In the genomic region with DNA sequence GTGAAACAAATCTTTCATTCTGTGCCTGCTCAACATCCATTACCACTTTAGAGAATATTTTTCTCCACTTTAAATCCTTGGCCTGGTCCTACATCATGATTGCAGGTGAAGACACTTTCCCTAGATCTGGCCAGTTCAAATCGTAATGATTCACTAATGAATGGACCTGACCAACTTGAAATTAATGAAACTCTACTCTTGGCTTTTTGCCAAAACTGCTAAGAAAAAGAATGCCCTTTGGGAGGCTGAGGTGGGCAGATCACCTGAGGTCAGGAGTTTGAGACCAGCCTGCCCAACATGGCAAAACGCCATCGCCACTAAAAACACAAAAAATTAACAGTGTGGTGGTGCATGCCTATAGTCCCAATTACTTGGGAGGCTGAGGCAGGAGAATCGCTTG, we compare ENCODE assay signal across 36 cellular contexts.
"Had no signal": no experiment of that assay in that cellular context is flagged by ENCODE, and none has a peak within 500 bp of the region (broad histone marks: within the 10 kb centered on the region; RNA-seq: fewer than 3 reads in every experiment).

No MANE protein-coding gene starts in this region.

- H3K27me3 Mint-ChIP-seq: activated B cell treated with CpG ODN at 0.5 μM for 24 hours; activated CD4-positive, alpha-beta memory T cell treated with anti-CD3 and anti-CD28 coated beads for 36 hours; activated CD4-positive, alpha-beta T cell treated with anti-CD3 and anti-CD28 coated beads, Interleukin-2, amount 10 ng/mL, durations not matched to agents 24 days and 14 days; activated CD8-positive, alpha-beta T cell treated with anti-CD3 and anti-CD28 coated beads for 36 hours; activated naive CD8-positive, alpha-beta T cell treated with anti-CD3 and anti-CD28 coated beads for 36 hours; activated T-helper 17 cell treated with anti-CD3 and anti-CD28 coated beads, Interleukin-2, amount 50 U/mL, for 72 hours had no signal

- H3K27ac Mint-ChIP-seq: activated B cell treated with CpG ODN at 0.5 μM for 24 hours; activated CD4-positive, alpha-beta memory T cell treated with anti-CD3 and anti-CD28 coated beads for 36 hours; activated CD4-positive, alpha-beta T cell treated with anti-CD3 and anti-CD28 coated beads, Interleukin-2, amount 10 ng/mL, durations not matched to agents 24 days and 14 days; activated CD8-positive, alpha-beta T cell treated with anti-CD3 and anti-CD28 coated beads for 36 hours; activated naive CD4-positive, alpha-beta T cell treated with anti-CD3 and anti-CD28 coated beads for 36 hours; activated naive CD4-positive, alpha-beta T cell treated with anti-CD3 and anti-CD28 coated beads, Interleukin-2, amount 50 U/mL, for 72 hours; activated naive CD8-positive, alpha-beta T cell treated with anti-CD3 and anti-CD28 coated beads for 36 hours; activated T-cell treated with anti-CD3 and anti-CD28 coated beads, Interleukin-2, amount 50 U/mL, for 72 hours; activated T-helper 1 cell treated with anti-CD3 and anti-CD28 coated beads, Interleukin-12 subunit alpha, Interleukin-12 subunit beta, Interleukin-2, Interleukin-4 antibody, amounts not matched to agents 30 ng/mL and 10 ng/mL and 1 ng/mL, durations not matched to agents 14 hours and 24 hours and 36 hours; activated T-helper 17 cell treated with anti-CD3 and anti-CD28 coated beads, Interleukin-2, amount 50 U/mL, for 72 hours; T-helper 1 cell treated with Interleukin-12 subunit alpha and Interleukin-12 subunit beta and Interleukin-4 antibody, amounts not matched to agents 30 μg/mL and 1 μg/mL, for 36 hours; T-helper 2 cell treated with Interferon-gamma antibody and Interleukin-4, amounts not matched to agents 5 μg/mL and 100 μg/mL, for 36 hours had no signal

- ATAC-seq: activated CD8-positive, alpha-beta T cell treated with anti-CD3 and anti-CD28 coated beads for 36 hours; activated naive CD4-positive, alpha-beta T cell treated with anti-CD3 and anti-CD28 coated beads, Interleukin-2, amount 50 U/mL, for 72 hours; activated T-cell treated with anti-CD3 and anti-CD28 coated beads, Interleukin-2, amount 50 U/mL, for 4 hours; activated T-cell treated with anti-CD3 and anti-CD28 coated beads, Interleukin-2, amount 50 U/mL, for 72 hours; activated T-helper 17 cell treated with anti-CD3 and anti-CD28 coated beads, Interleukin-2, amount 50 U/mL, for 72 hours; body of pancreas had no signal

- H3K4me3 Mint-ChIP-seq: activated B cell treated with CpG ODN at 0.5 μM for 24 hours; activated CD4-positive, alpha-beta memory T cell treated with anti-CD3 and anti-CD28 coated beads for 36 hours; activated CD4-positive, alpha-beta T cell treated with anti-CD3 and anti-CD28 coated beads, Interleukin-2, amount 10 ng/mL, durations not matched to agents 24 days and 14 days; activated CD8-positive, alpha-beta T cell treated with anti-CD3 and anti-CD28 coated beads for 36 hours; activated naive CD4-positive, alpha-beta T cell treated with anti-CD3 and anti-CD28 coated beads for 36 hours; activated naive CD8-positive, alpha-beta T cell treated with anti-CD3 and anti-CD28 coated beads for 36 hours; activated T-cell treated with anti-CD3 and anti-CD28 coated beads, Interleukin-2, amount 50 U/mL, for 4 hours; activated T-cell treated with anti-CD3 and anti-CD28 coated beads, Interleukin-2, amount 50 U/mL, for 72 hours; activated T-helper 1 cell treated with anti-CD3 and anti-CD28 coated beads, Interleukin-12 subunit alpha, Interleukin-12 subunit beta, Interleukin-2, Interleukin-4 antibody, amounts not matched to agents 30 ng/mL and 10 ng/mL and 1 ng/mL, durations not matched to agents 14 hours and 24 hours and 36 hours; activated T-helper 17 cell treated with anti-CD3 and anti-CD28 coated beads, Interleukin-2, amount 50 U/mL, for 72 hours; T-helper 1 cell treated with Interleukin-12 subunit alpha and Interleukin-12 subunit beta and Interleukin-4 antibody, amounts not matched to agents 30 μg/mL and 1 μg/mL, for 36 hours; T-helper 2 cell treated with Interferon-gamma antibody and Interleukin-4, amounts not matched to agents 5 μg/mL and 100 μg/mL, for 36 hours had no signal

- H3K36me3 Mint-ChIP-seq: activated CD4-positive, alpha-beta memory T cell treated with anti-CD3 and anti-CD28 coated beads for 36 hours; activated naive CD8-positive, alpha-beta T cell treated with anti-CD3 and anti-CD28 coated beads for 36 hours had no signal

- H3K4me3 ChIP-seq: adrenal gland, body of pancreas, breast epithelium had no signal

- H3K9me3 ChIP-seq: adrenal gland, body of pancreas, breast epithelium had no signal

- H3K36me3 ChIP-seq: adrenal gland, brain microvascular endothelial cell, breast epithelium had no signal

- FAIRE-seq: astrocyte, TTC549 had no signal

- H3K4me1 Mint-ChIP-seq: activated B cell treated with CpG ODN at 0.5 μM for 24 hours; activated CD4-positive, alpha-beta T cell treated with anti-CD3 and anti-CD28 coated beads, Interleukin-2, amount 10 ng/mL, durations not matched to agents 24 days and 14 days; activated naive CD8-positive, alpha-beta T cell treated with anti-CD3 and anti-CD28 coated beads for 36 hours; activated T-helper 17 cell treated with anti-CD3 and anti-CD28 coated beads, Interleukin-2, amount 50 U/mL, for 72 hours had no signal

- H3K4me1 ChIP-seq: adrenal gland, body of pancreas, breast epithelium had no signal

- H3K27me3 ChIP-seq: adrenal gland, body of pancreas, brain microvascular endothelial cell, breast epithelium had no signal

- DNase-seq: activated B cell treated with CpG ODN at 0.5 μM for 24 hours; activated CD4-positive, alpha-beta memory T cell treated with anti-CD3 and anti-CD28 coated beads for 36 hours; activated CD4-positive, alpha-beta T cell treated with anti-CD3 and anti-CD28 coated beads for 4 hours; activated CD4-positive, alpha-beta T cell treated with anti-CD3 and anti-CD28 coated beads, Interleukin-2, amount 10 ng/mL, durations not matched to agents 24 days and 14 days; activated CD4-positive, alpha-beta T cell treated with anti-CD3 and anti-CD28 coated beads, Interleukin-2, amount 50 U/mL, for 1 hour; activated CD4-positive, alpha-beta T cell treated with anti-CD3 and anti-CD28 coated beads, Interleukin-2, amount 50 U/mL, for 4 hours; activated CD4-positive, CD25-positive, alpha-beta regulatory T cell treated with anti-CD3 and anti-CD28 coated beads, Interleukin-2, amount 50 U/mL, for 72 hours; activated CD8-positive, alpha-beta memory T cell treated with anti-CD3 and anti-CD28 coated beads, Interleukin-2, amount 50 U/mL, for 4 hours; activated CD8-positive, alpha-beta T cell treated with anti-CD3 and anti-CD28 coated beads for 36 hours; activated effector memory CD4-positive, alpha-beta T cell treated with anti-CD3 and anti-CD28 coated beads, Interleukin-2, amount 50 U/mL, for 16 hours; activated gamma-delta T cell treated with Interleukin-2 at 50 U/mL for 16 hours; activated naive CD4-positive, alpha-beta T cell; activated naive CD4-positive, alpha-beta T cell treated with anti-CD3 and anti-CD28 coated beads for 36 hours; activated naive CD4-positive, alpha-beta T cell treated with anti-CD3 and anti-CD28 coated beads, Interleukin-2, amount 50 U/mL, for 16 hours; activated naive CD8-positive, alpha-beta T cell treated with anti-CD3 and anti-CD28 coated beads for 36 hours; activated T-cell treated with anti-CD3 and anti-CD28 coated beads for 4 hours; activated T-cell treated with anti-CD3 and anti-CD28 coated beads, Interleukin-2, amount 50 U/mL, for 1 hour; activated T-cell treated with anti-CD3 and anti-CD28 coated beads, Interleukin-2, amount 50 U/mL, for 4 hours; activated T-cell treated with anti-CD3 and anti-CD28 coated beads, Interleukin-2, amount 50 U/mL, for 72 hours; adrenal gland; amniotic stem cell; aorta; body of pancreas; brain microvascular endothelial cell; central memory CD4-positive, alpha-beta T cell; T-helper 2 cell; T-helper 9 cell had no signal

- H3K27ac ChIP-seq: adrenal gland, body of pancreas, brain microvascular endothelial cell, breast epithelium, VCaP had no signal
